8 cellular contexts compared by ENCODE assay signal in genomic region chr1:167221126-167221803, GRCh38. TPM values are rescaled to one million over a fixed set of nuclear protein-coding genes. Genes with fewer than 3 reads are reported as not detected.
DNase-seq lines count a peak whose midpoint lies in the region; ATAC-seq and TF ChIP-seq lines count a peak whose summit lies in the region.

No MANE protein-coding gene starts in this region.

- intact Hi-C loops in transverse colon (cut with DNase I; ENCODE audit: low total_unique reads), result no loop called here

- WGBS in ectodermal cell, 2 experiments, result 0% methylated on average over 83 of the region's 83 CpGs
- WGBS in transverse colon (ENCODE audit: low coverage in 1 of 2), 2 donors, result 0% methylated on average over 36 of the region's 83 CpGs; no CpG with 5 or more reads in 1 of the 2 donors

- in situ Hi-C loops in SK-MEL-5 (cut with HindIII; ENCODE audit: low pct_unique_long_range_greater_than_20kb, low sequenced_read_pairs), result no loop called here
- in situ Hi-C loops in transverse colon (cut with MboI; ENCODE audit: low pct_ligation_motif_present in 1 of 4, low pct_unique_long_range_greater_than_20kb in 1 of 4, low sequenced_read_pairs in 3 of 4), result no loop called here

- TF ChIP-seq POLR2A in transverse colon (IDR thresholded peaks at IDR 0.05), result no peak

- peaks cover 6% of the 10 kb centered on the region for H3K27me3 Mint-ChIP-seq in activated naive CD4-positive, alpha-beta T cell treated with anti-CD3 and anti-CD28 coated beads, Interleukin-2, amount 10 ng/mL, durations not matched to agents 7 days and 5 days

- H3K27me3 ChIP-seq in ectodermal cell (ENCODE audit: control insufficient read depth, insufficient read depth, low read length, poor library complexity, severe bottlenecking), result no peaks in the 10 kb centered on the region
- H3K27me3 ChIP-seq in transverse colon, result no peaks in the 10 kb centered on the region

- H3K4me1 Mint-ChIP-seq in activated naive CD4-positive, alpha-beta T cell treated with anti-CD3 and anti-CD28 coated beads, Interleukin-2, amount 10 ng/mL, durations not matched to agents 7 days and 5 days, result peaks cover 46% of the 10 kb centered on the region

- peak; percentile 10 for ATAC-seq in HG02885 (IDR thresholded peaks at IDR 0.05; ENCODE audit: poor library complexity, unreplicated experiment)

- peaks cover 3% of the 10 kb centered on the region for H3K9me3 Mint-ChIP-seq in activated naive CD4-positive, alpha-beta T cell treated with anti-CD3 and anti-CD28 coated beads, Interleukin-2, amount 10 ng/mL, durations not matched to agents 7 days and 5 days

- H3K27ac ChIP-seq in ectodermal cell (ENCODE audit: insufficient read depth, low read depth, low read length, poor library complexity, severe bottlenecking) (peak overlapping the region; percentile 92), transverse colon (peak overlapping the region; percentile 95 to 100 (median 100))

- peaks cover 5% of the 10 kb centered on the region for H3K36me3 Mint-ChIP-seq in activated naive CD4-positive, alpha-beta T cell treated with anti-CD3 and anti-CD28 coated beads, Interleukin-2, amount 10 ng/mL, durations not matched to agents 7 days and 5 days

- peak; percentile 56 for DNase-seq in activated naive CD4-positive, alpha-beta T cell treated with anti-CD3 and anti-CD28 coated beads, Interleukin-2, amount 10 ng/mL, durations not matched to agents 7 days and 5 days
- no peak for DNase-seq in activated naive CD4-positive, alpha-beta T cell treated with Interleukin-2 at 50 U/mL for 16 hours
- DNase-seq in SK-MEL-5 (ENCODE audit: low read depth, low spot score), result peak; percentile 14
- DNase-seq in mucosa of gallbladder (ENCODE audit: low spot score), result peak; percentile 14
- DNase-seq in transverse colon, result no peak
- DNase-seq in NCI-H2029 treated with DMSO at 0.1 percent for 48 hours (lab: John Stamatoyannopoulos, UW), result no peak

- H3K9me3 ChIP-seq in ectodermal cell (ENCODE audit: control insufficient read depth, low read length), result no peaks in the 10 kb centered on the region
- H3K9me3 ChIP-seq in transverse colon, result no peaks in the 10 kb centered on the region

- peaks cover 12% of the 10 kb centered on the region for H3K4me1 ChIP-seq in ectodermal cell (ENCODE audit: control insufficient read depth, insufficient read depth, low read length)
- peaks cover 10 to 43% (median 25%) of the 10 kb centered on the region in 4 donors for H3K4me1 ChIP-seq in transverse colon

- CTCF ChIA-PET in activated naive CD4-positive, alpha-beta T cell treated with anti-CD3 and anti-CD28 coated beads, Interleukin-2, amount 10 ng/mL, durations not matched to agents 7 days and 5 days (lab: Charles Lee), result interaction anchor here (0.9 to 2.9 kb wide), 8 partner anchors 10 to 314 kb away, joined by 3 to 20 read pairs (median 5); no protein-coding TSS in a partner anchor

- no peak for TF ChIP-seq EP300 in transverse colon (IDR thresholded peaks at IDR 0.05; ENCODE audit: low read depth)

- H3K4me3 Mint-ChIP-seq in activated naive CD4-positive, alpha-beta T cell treated with anti-CD3 and anti-CD28 coated beads, Interleukin-2, amount 10 ng/mL, durations not matched to agents 7 days and 5 days, result peak overlapping the region; percentile 92

- H3K36me3 ChIP-seq in ectodermal cell (ENCODE audit: control insufficient read depth, insufficient read depth, low read length) (no peaks in the 10 kb centered on the region), transverse colon (no peaks in the 10 kb centered on the region)

- peak overlapping the region; percentile 100 for H3K27ac Mint-ChIP-seq in activated naive CD4-positive, alpha-beta T cell treated with anti-CD3 and anti-CD28 coated beads, Interleukin-2, amount 10 ng/mL, durations not matched to agents 7 days and 5 days

- TF ChIP-seq CTCF in transverse colon (IDR thresholded peaks at IDR 0.05), result no peak

- peak overlapping the region; percentile 70 for H3K4me3 ChIP-seq in ectodermal cell (ENCODE audit: insufficient read depth, low read depth, low read length)
- H3K4me3 ChIP-seq in transverse colon, result peak overlapping the region; percentile 79 to 97 (median 90)

RNA-seq across cellular contexts. Expression of gene POU2F1, which starts 0.6 kb away (rescaled TPM):
- 8.0 and 11.3 TPM in 2 replicates for total RNA-seq in SK-MEL-5 (2014; rRNA removed; shearing (Covaris generic))
- polyA plus RNA-seq in SK-MEL-5 (2015; cell fraction: cytosol; rRNA removed), result 4.6 and 11.8 TPM in 2 replicates
- 7.5 and 7.8 TPM in 2 replicates for polyA plus RNA-seq in SK-MEL-5 (2015; cell fraction: nucleus; rRNA removed)
- polyA plus RNA-seq in ectodermal cell (2013, experiment 1 of 4), result 29.7 TPM
- polyA plus RNA-seq in ectodermal cell (2013, experiment 2 of 4), result 38.1 TPM
- polyA plus RNA-seq in ectodermal cell (2013, experiment 3 of 4), result 14.7 TPM
- polyA plus RNA-seq in ectodermal cell (2013, experiment 4 of 4), result 21.9 TPM
- 12.5 TPM for total RNA-seq in mucosa of gallbladder
- 10 to 100 TPM in 3 of 4 donors, 1 to 10 TPM in 1; 6.6 to 31.8 (median 19.0) TPM for total RNA-seq in transverse colon

Comparison
In these comparisons a context has a peak if more than half of its experiments do, and no peak if none do; other contexts are left out.
1. DNase-seq: peak in activated naive CD4-positive, alpha-beta T cell treated with anti-CD3 and anti-CD28 coated beads, Interleukin-2, amount 10 ng/mL, durations not matched to agents 7 days and 5 days (single experiment), SK-MEL-5 (single experiment) and mucosa of gallbladder (single experiment); none in activated naive CD4-positive, alpha-beta T cell treated with Interleukin-2 at 50 U/mL for 16 hours (single experiment), transverse colon (single experiment) and NCI-H2029 treated with DMSO at 0.1 percent for 48 hours (single experiment).